1 cellular context compared by ENCODE assay signal in the genomic region with DNA sequence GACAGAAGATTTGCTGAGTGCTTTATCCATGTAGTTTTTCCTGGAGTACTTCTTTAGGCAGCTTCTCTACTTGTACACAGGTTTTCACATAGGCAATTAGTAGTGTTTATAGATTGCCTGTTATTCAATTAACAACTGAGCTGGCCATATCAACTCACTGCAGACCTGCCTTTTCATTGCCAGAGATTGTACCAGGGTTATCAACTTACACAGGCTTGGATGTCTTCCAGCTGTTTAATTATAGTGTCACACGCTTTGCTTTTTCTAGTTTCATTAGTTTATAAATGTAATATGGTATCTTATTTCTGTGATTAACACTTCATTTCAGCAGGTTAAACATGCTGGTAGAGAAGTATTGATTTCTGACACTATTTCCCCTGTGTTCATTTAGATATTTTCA.
TF ChIP-seq lines count a peak whose summit lies in the region.

No MANE protein-coding gene starts in this region.

TF ChIP-seq in K562, 482 proteins besides CTCF, POLR2A, EP300 and RAD21 (continued from another document and continues in another):
- TF ChIP-seq CEBPZ (IDR thresholded peaks at IDR 0.05; ENCODE audit: borderline replicate concordance, low read depth, low read length), result no peak
- TF ChIP-seq TAF15 (IDR thresholded peaks at IDR 0.05; ENCODE audit: low read depth, low read length), result no peak
- TF ChIP-seq NR3C1 (CRISPR knock-in tag; IDR thresholded peaks at IDR 0.05), result no peak
- no peak for TF ChIP-seq DEAF1 (CRISPR knock-in tag; IDR thresholded peaks at IDR 0.05)
- peak; percentile 88 for TF ChIP-seq NFIC (IDR thresholded peaks at IDR 0.05)
- no peak for TF ChIP-seq ZNF778 (CRISPR knock-in tag; IDR thresholded peaks at IDR 0.05)
- TF ChIP-seq U2AF2 (optimal IDR thresholded peaks at IDR 0.05; ENCODE audit: low read depth, low read length), result no peak
- TF ChIP-seq, protein P1, sequence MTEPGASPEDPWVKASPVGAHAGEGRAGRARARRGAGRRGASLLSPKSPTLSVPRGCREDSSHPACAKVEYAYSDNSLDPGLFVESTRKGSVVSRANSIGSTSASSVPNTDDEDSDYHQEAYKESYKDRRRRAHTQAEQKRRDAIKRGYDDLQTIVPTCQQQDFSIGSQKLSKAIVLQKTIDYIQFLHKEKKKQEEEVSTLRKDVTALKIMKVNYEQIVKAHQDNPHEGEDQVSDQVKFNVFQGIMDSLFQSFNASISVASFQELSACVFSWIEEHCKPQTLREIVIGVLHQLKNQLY (CRISPR knock-in tag; conservative IDR thresholded peaks at IDR 0.05), result no peak
- no peak for TF ChIP-seq MTF1 (CRISPR knock-in tag; IDR thresholded peaks at IDR 0.05; ENCODE audit: borderline replicate concordance)
- TF ChIP-seq PHF20 (IDR thresholded peaks at IDR 0.05; ENCODE audit: partially characterized antibody), result no peak
- no peak for TF ChIP-seq CREBBP (IDR thresholded peaks at IDR 0.05; ENCODE audit: low read depth, low read length)
- no peak for TF ChIP-seq ZNF583 (CRISPR knock-in tag; IDR thresholded peaks at IDR 0.05)
- peak; percentile 58 for TF ChIP-seq FOXM1 (IDR thresholded peaks at IDR 0.05; ENCODE audit: low read depth)
- TF ChIP-seq FOXM1 (CRISPR knock-in tag; IDR thresholded peaks at IDR 0.05; ENCODE audit: low read depth), result no peak
- TF ChIP-seq PPARD (CRISPR knock-in tag; IDR thresholded peaks at IDR 0.05), result no peak
- TF ChIP-seq POLR2AphosphoS2 (IDR thresholded peaks at IDR 0.05; ENCODE audit: low read length), result no peak
- no peak for TF ChIP-seq RNF219 (CRISPR knock-in tag; IDR thresholded peaks at IDR 0.05)
- TF ChIP-seq, protein P2, sequence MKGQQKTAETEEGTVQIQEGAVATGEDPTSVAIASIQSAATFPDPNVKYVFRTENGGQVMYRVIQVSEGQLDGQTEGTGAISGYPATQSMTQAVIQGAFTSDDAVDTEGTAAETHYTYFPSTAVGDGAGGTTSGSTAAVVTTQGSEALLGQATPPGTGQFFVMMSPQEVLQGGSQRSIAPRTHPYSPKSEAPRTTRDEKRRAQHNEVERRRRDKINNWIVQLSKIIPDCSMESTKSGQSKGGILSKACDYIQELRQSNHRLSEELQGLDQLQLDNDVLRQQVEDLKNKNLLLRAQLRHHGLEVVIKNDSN (CRISPR knock-in tag; IDR thresholded peaks at IDR 0.05), result no peak
- TF ChIP-seq, protein P3, sequence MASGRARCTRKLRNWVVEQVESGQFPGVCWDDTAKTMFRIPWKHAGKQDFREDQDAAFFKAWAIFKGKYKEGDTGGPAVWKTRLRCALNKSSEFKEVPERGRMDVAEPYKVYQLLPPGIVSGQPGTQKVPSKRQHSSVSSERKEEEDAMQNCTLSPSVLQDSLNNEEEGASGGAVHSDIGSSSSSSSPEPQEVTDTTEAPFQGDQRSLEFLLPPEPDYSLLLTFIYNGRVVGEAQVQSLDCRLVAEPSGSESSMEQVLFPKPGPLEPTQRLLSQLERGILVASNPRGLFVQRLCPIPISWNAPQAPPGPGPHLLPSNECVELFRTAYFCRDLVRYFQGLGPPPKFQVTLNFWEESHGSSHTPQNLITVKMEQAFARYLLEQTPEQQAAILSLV (tag; IDR thresholded peaks at IDR 0.05), result no peak
- TF ChIP-seq MEF2D (tag; conservative IDR thresholded peaks at IDR 0.05; ENCODE audit: low read depth), result no peak
- peak; percentile 62; the same call in 1 of the 2 replicates for TF ChIP-seq DPF2 (IDR thresholded peaks at IDR 0.05)
- no peak for TF ChIP-seq RBM17 (IDR thresholded peaks at IDR 0.05; ENCODE audit: borderline replicate concordance, low read depth, low read length)
- TF ChIP-seq, protein P4, sequence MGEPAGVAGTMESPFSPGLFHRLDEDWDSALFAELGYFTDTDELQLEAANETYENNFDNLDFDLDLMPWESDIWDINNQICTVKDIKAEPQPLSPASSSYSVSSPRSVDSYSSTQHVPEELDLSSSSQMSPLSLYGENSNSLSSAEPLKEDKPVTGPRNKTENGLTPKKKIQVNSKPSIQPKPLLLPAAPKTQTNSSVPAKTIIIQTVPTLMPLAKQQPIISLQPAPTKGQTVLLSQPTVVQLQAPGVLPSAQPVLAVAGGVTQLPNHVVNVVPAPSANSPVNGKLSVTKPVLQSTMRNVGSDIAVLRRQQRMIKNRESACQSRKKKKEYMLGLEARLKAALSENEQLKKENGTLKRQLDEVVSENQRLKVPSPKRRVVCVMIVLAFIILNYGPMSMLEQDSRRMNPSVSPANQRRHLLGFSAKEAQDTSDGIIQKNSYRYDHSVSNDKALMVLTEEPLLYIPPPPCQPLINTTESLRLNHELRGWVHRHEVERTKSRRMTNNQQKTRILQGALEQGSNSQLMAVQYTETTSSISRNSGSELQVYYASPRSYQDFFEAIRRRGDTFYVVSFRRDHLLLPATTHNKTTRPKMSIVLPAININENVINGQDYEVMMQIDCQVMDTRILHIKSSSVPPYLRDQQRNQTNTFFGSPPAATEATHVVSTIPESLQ (CRISPR knock-in tag; IDR thresholded peaks at IDR 0.05), result no peak
- TF ChIP-seq ZBTB1 (CRISPR knock-in tag; IDR thresholded peaks at IDR 0.05; ENCODE audit: borderline replicate concordance, low read depth), result no peak
- TF ChIP-seq SMARCE1 (IDR thresholded peaks at IDR 0.05), result peak; percentile 52; the same call in 1 of the 2 replicates
- no peak for TF ChIP-seq ZNF696 (CRISPR knock-in tag; conservative IDR thresholded peaks at IDR 0.05)
- TF ChIP-seq SRSF1 (IDR thresholded peaks at IDR 0.05; ENCODE audit: low read depth, low read length), result no peak
- TF ChIP-seq, protein P5, sequence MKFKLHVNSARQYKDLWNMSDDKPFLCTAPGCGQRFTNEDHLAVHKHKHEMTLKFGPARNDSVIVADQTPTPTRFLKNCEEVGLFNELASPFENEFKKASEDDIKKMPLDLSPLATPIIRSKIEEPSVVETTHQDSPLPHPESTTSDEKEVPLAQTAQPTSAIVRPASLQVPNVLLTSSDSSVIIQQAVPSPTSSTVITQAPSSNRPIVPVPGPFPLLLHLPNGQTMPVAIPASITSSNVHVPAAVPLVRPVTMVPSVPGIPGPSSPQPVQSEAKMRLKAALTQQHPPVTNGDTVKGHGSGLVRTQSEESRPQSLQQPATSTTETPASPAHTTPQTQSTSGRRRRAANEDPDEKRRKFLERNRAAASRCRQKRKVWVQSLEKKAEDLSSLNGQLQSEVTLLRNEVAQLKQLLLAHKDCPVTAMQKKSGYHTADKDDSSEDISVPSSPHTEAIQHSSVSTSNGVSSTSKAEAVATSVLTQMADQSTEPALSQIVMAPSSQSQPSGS (CRISPR knock-in tag; IDR thresholded peaks at IDR 0.05), result no peak
- peak; percentile 73 to 79 for TF ChIP-seq KDM1A (IDR thresholded peaks at IDR 0.05)
- TF ChIP-seq TFAM (CRISPR knock-in tag; conservative IDR thresholded peaks at IDR 0.05), result no peak
- no peak for TF ChIP-seq ZNF764 (CRISPR knock-in tag; IDR thresholded peaks at IDR 0.05; ENCODE audit: low read depth)
- TF ChIP-seq TCFL5 (CRISPR knock-in tag; conservative IDR thresholded peaks at IDR 0.05), result no peak
- TF ChIP-seq MYBL2 (IDR thresholded peaks at IDR 0.05; ENCODE audit: low read depth), result no peak
- TF ChIP-seq MYBL2 (CRISPR knock-in tag; IDR thresholded peaks at IDR 0.05; ENCODE audit: borderline replicate concordance), result no peak
- no peak for TF ChIP-seq CTBP1 (IDR thresholded peaks at IDR 0.05; ENCODE audit: borderline replicate concordance)
- TF ChIP-seq ZC3H8 (IDR thresholded peaks at IDR 0.05), result no peak
- TF ChIP-seq ZNF140 (CRISPR knock-in tag; IDR thresholded peaks at IDR 0.05), result no peak
- TF ChIP-seq, protein P6, sequence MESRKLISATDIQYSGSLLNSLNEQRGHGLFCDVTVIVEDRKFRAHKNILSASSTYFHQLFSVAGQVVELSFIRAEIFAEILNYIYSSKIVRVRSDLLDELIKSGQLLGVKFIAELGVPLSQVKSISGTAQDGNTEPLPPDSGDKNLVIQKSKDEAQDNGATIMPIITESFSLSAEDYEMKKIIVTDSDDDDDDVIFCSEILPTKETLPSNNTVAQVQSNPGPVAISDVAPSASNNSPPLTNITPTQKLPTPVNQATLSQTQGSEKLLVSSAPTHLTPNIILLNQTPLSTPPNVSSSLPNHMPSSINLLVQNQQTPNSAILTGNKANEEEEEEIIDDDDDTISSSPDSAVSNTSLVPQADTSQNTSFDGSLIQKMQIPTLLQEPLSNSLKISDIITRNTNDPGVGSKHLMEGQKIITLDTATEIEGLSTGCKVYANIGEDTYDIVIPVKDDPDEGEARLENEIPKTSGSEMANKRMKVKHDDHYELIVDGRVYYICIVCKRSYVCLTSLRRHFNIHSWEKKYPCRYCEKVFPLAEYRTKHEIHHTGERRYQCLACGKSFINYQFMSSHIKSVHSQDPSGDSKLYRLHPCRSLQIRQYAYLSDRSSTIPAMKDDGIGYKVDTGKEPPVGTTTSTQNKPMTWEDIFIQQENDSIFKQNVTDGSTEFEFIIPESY (CRISPR knock-in tag; IDR thresholded peaks at IDR 0.05), result no peak
- TF ChIP-seq BRD9 (IDR thresholded peaks at IDR 0.05; ENCODE audit: low read depth, partially characterized antibody), result no peak
- TF ChIP-seq KAT2B (IDR thresholded peaks at IDR 0.05; ENCODE audit: low read depth, low read length), result no peak
- no peak for TF ChIP-seq MAFF (IDR thresholded peaks at IDR 0.05; ENCODE audit: low read length)
- TF ChIP-seq KAT8 (IDR thresholded peaks at IDR 0.05; ENCODE audit: low read depth), result no peak
- TF ChIP-seq ZNF232 (CRISPR knock-in tag; IDR thresholded peaks at IDR 0.05), result no peak
- TF ChIP-seq, protein P7, sequence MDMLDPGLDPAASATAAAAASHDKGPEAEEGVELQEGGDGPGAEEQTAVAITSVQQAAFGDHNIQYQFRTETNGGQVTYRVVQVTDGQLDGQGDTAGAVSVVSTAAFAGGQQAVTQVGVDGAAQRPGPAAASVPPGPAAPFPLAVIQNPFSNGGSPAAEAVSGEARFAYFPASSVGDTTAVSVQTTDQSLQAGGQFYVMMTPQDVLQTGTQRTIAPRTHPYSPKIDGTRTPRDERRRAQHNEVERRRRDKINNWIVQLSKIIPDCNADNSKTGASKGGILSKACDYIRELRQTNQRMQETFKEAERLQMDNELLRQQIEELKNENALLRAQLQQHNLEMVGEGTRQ (CRISPR knock-in tag; IDR thresholded peaks at IDR 0.05), result no peak
- no peak for TF ChIP-seq HNRNPLL (IDR thresholded peaks at IDR 0.05; ENCODE audit: low read depth, low read length, poor library complexity, severe bottlenecking)
- TF ChIP-seq ZNF780A (CRISPR knock-in tag; IDR thresholded peaks at IDR 0.05), result no peak
- TF ChIP-seq, protein P8, sequence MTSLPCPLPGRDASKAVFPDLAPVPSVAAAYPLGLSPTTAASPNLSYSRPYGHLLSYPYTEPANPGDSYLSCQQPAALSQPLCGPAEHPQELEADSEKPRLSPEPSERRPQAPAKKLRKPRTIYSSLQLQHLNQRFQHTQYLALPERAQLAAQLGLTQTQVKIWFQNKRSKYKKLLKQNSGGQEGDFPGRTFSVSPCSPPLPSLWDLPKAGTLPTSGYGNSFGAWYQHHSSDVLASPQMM (CRISPR knock-in tag; IDR thresholded peaks at IDR 0.05), result no peak
- TF ChIP-seq, protein P9, sequence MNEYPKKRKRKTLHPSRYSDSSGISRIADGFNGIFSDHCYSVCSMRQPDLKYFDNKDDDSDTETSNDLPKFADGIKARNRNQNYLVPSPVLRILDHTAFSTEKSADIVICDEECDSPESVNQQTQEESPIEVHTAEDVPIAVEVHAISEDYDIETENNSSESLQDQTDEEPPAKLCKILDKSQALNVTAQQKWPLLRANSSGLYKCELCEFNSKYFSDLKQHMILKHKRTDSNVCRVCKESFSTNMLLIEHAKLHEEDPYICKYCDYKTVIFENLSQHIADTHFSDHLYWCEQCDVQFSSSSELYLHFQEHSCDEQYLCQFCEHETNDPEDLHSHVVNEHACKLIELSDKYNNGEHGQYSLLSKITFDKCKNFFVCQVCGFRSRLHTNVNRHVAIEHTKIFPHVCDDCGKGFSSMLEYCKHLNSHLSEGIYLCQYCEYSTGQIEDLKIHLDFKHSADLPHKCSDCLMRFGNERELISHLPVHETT (CRISPR knock-in tag; conservative IDR thresholded peaks at IDR 0.05 in 1 of 2, IDR thresholded peaks at IDR 0.05 in 1 of 2), result no peak
